8 cellular contexts compared by ENCODE assay signal in the genomic region with DNA sequence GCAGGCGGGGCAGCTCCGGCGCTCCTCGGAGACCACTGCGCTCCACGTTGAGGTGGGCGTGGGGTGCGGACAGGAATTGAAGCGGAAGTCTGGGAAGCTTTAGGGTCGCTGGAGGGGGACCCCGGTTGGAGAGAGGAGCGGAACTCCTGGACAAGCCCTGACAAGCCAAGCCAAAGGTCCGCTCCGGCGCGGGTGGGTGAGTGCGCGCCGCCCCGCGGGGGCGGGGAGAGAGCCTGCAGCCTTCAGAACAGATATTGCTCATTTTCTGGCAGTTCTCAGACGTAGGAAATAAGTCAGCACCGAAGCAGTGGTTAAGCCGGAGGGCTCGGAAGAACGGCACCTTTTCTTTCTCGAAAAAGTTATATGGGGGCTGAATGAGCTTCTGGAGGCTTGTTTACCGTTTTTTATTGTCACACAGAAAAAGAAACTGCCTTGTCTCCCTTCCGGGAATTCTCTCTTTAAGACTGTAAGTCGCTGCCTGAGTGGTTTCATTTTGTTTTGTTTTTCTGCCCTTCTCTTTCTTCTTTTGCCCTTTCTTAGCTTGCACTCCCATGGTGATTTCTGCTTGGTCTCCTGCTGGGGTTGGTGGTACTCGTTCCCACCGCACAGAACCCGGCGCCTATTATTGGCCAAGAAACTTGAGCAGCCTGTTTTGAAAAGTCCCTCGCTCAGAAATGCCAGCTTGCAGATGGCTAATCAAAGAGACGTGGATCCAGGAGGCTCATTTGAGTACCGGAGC. TPM values are rescaled to one million over a fixed set of nuclear protein-coding genes. Genes with fewer than 3 reads are reported as not detected.
A peak's percentile ranks its signal among the peaks of the same experiment; 100 is the strongest.
DNase-seq lines count a peak whose midpoint lies in the region; ATAC-seq, FAIRE-seq and TF ChIP-seq lines count a peak whose summit lies in the region.

No MANE protein-coding gene starts in this region.

- peak; percentile 88 for DNase-seq in DMS 273 (lab: John Stamatoyannopoulos, UW; ENCODE audit: unreplicated experiment)
- DNase-seq in LNCaP clone FGC (ENCODE audit: low read depth): no peak
- DNase-seq in activated CD4-positive, CD25-positive, alpha-beta regulatory T cell treated with anti-CD3 and anti-CD28 coated beads, Interleukin-2, amount 50 U/mL, for 16 hours (ENCODE audit: low read depth, low spot score): peak; percentile 51
- peak; percentile 62 for DNase-seq in central memory CD4-positive, alpha-beta T cell
- DNase-seq in kidney: peak; percentile 94
- peak; percentile 81 for DNase-seq in stimulated activated CD4-positive, alpha-beta T cell treated with anti-CD3 and anti-CD28 coated beads, Interleukin-15, amount 100 ng/mL, for 24 hours
- DNase-seq in NCI-H2107 treated with DMSO at 0.1 percent for 48 hours (lab: John Stamatoyannopoulos, UW; ENCODE audit: unreplicated experiment): no peak

- H3K27ac ChIP-seq in kidney (ENCODE audit: low read depth in 2 of 2, low read length in 2 of 2): peak overlapping the region; percentile 93 to 94

- TF ChIP-seq CTCF in LNCaP clone FGC (IDR thresholded peaks at IDR 0.05; ENCODE audit: control insufficient read depth, extremely low read depth, insufficient read depth): no peak
- TF ChIP-seq CTCF in kidney (IDR thresholded peaks at IDR 0.05; ENCODE audit: borderline replicate concordance, extremely low read depth, insufficient read depth): no peak

- H3K4me3 ChIP-seq in LNCaP clone FGC (ENCODE audit: low read depth, low read length) (peak overlapping the region; percentile 77), kidney (ENCODE audit: low read length in 2 of 2) (peak overlapping the region; percentile 88 to 96)

- intact Hi-C loops in kidney (cut with DNase I): no loop called here

- ATAC-seq in GM21576 (IDR thresholded peaks at IDR 0.05; ENCODE audit: unreplicated experiment): peak; percentile 32

- peaks cover 8 to 12% of the 10 kb centered on the region in 2 donors for H3K4me1 ChIP-seq in kidney (ENCODE audit: control insufficient read depth in 1 of 2, insufficient read depth in 1 of 2, low read depth in 1 of 2, low read length in 2 of 2)

- H3K36me3 ChIP-seq in kidney (ENCODE audit: control insufficient read depth in 1 of 2, insufficient read depth in 2 of 2, low read length in 2 of 2): no peaks in the 10 kb centered on the region

- H3K9ac ChIP-seq in kidney (ENCODE audit: low read length in 2 of 2): peak overlapping the region; percentile 87 to 96

- no peaks in the 10 kb centered on the region for H3K9me3 ChIP-seq in kidney (ENCODE audit: control insufficient read depth in 1 of 2, low read length in 2 of 2)

- no peak for FAIRE-seq in kidney (lab: Jason Lieb, UNC)

RNA-seq across cellular contexts. Expression of gene FAS, which starts 0.7 kb away (rescaled TPM):
- 45.2 TPM for total RNA-seq in kidney
- polyA plus RNA-seq in kidney (ENCODE audit: insufficient read depth, low read depth, low replicate concordance): 6.5 TPM

RNA-seq across cellular contexts. Expression of gene ACTA2, which starts 38.8 kb away (rescaled TPM):
- total RNA-seq in kidney: 471 TPM
- 378 TPM for polyA plus RNA-seq in kidney (ENCODE audit: insufficient read depth, low read depth, low replicate concordance)

Comparison
In these comparisons a context has a peak if more than half of its experiments do, and no peak if none do; other contexts are left out.
1. DNase-seq: peak in DMS 273 (single experiment), activated CD4-positive, CD25-positive, alpha-beta regulatory T cell treated with anti-CD3 and anti-CD28 coated beads, Interleukin-2, amount 50 U/mL, for 16 hours (single experiment), central memory CD4-positive, alpha-beta T cell (single experiment), kidney (single experiment) and stimulated activated CD4-positive, alpha-beta T cell treated with anti-CD3 and anti-CD28 coated beads, Interleukin-15, amount 100 ng/mL, for 24 hours (single experiment); none in LNCaP clone FGC (single experiment) and NCI-H2107 treated with DMSO at 0.1 percent for 48 hours (single experiment).